ENCODE assay signal across 11 cellular contexts in the genomic region with DNA sequence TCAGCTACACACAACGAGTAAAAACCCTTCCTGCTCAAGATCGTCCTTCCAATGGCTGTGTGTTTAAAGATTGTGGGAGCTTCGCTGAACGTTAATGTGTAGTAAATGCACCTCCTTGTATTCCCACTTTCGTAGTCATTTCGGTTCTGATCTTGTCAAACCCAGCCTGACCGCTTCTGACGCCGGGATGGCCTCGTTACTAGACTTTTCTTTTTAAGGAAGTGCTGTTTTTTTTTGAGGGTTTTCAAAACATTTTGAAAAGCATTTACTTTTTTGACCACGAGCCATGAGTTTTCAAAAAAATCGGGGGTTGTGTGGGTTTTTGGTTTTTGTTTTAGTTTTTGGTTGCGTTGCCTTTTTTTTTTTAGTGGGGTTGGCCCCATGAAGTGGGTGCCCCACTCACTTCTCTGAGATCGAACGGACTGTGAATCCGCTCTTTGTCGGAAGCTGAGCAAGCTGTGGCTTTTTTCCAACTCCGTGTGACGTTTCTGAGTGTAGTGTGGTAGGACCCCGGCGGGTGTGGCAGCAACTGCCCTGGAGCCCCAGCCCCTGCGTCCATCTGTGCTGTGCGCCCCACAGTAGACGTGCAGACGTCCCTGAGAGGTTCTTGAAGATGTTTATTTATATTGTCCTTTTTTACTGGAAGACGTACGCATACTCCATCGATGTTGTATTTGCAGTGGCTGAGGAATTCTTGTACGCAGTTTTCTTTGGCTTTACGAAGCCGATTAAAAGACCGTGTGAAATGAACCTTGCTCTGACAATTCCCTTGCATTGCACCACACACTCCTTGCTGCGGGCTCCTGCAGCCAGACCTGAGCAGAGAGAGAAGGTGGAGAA. TPM values are rescaled to one million over a fixed set of nuclear protein-coding genes. Genes with fewer than 3 reads are reported as not detected.
DNase-seq lines count a peak whose midpoint lies in the region; ATAC-seq, FAIRE-seq and TF ChIP-seq lines count a peak whose summit lies in the region.
"Had no signal": no experiment of that assay in that cellular context is flagged by ENCODE, and none has a peak within 500 bp of the region (broad histone marks: within the 10 kb centered on the region; RNA-seq: fewer than 3 reads in every experiment).

No MANE protein-coding gene starts in this region.

- peaks cover 50% of the 10 kb centered on the region for H3K4me1 Mint-ChIP-seq in activated CD4-positive, alpha-beta T cell treated with anti-CD3 and anti-CD28 coated beads, Interleukin-2, amount 10 ng/mL, durations not matched to agents 24 days and 14 days
- H3K4me1 Mint-ChIP-seq in activated T-helper 1 cell treated with anti-CD3 and anti-CD28 coated beads, Interleukin-12 subunit alpha, Interleukin-12 subunit beta, Interleukin-2, Interleukin-4 antibody, amounts not matched to agents 30 ng/mL and 10 ng/mL and 1 ng/mL, durations not matched to agents 14 hours and 24 hours and 36 hours (ENCODE audit: low read depth), result peaks cover 44% of the 10 kb centered on the region

- WGBS in stomach, 5 donors, result 63 to 67% (median 66%) methylated on average over 33 of the region's 33 CpGs

- peak overlapping the region; percentile 34 for H3K27ac Mint-ChIP-seq in activated CD4-positive, alpha-beta T cell treated with anti-CD3 and anti-CD28 coated beads, Interleukin-2, amount 10 ng/mL, durations not matched to agents 24 days and 14 days
- H3K27ac Mint-ChIP-seq in activated T-helper 1 cell treated with anti-CD3 and anti-CD28 coated beads, Interleukin-12 subunit alpha, Interleukin-12 subunit beta, Interleukin-2, Interleukin-4 antibody, amounts not matched to agents 30 ng/mL and 10 ng/mL and 1 ng/mL, durations not matched to agents 14 hours and 24 hours and 36 hours, result peak overlapping the region; percentile 55

- no peaks in the 10 kb centered on the region for H3K9me3 ChIP-seq in stomach

- H3K4me1 ChIP-seq in stomach, result peaks cover 74 to 86% (median 83%) of the 10 kb centered on the region in 4 donors

- peaks cover 52% of the 10 kb centered on the region for H3K36me3 Mint-ChIP-seq in activated CD4-positive, alpha-beta T cell treated with anti-CD3 and anti-CD28 coated beads, Interleukin-2, amount 10 ng/mL, durations not matched to agents 24 days and 14 days (ENCODE audit: low read depth)
- H3K36me3 Mint-ChIP-seq in activated T-helper 1 cell treated with anti-CD3 and anti-CD28 coated beads, Interleukin-12 subunit alpha, Interleukin-12 subunit beta, Interleukin-2, Interleukin-4 antibody, amounts not matched to agents 30 ng/mL and 10 ng/mL and 1 ng/mL, durations not matched to agents 14 hours and 24 hours and 36 hours (ENCODE audit: low read depth), result peaks cover 49% of the 10 kb centered on the region

- TF ChIP-seq CTCF in stomach (IDR thresholded peaks at IDR 0.05), result no peak

- no peak for DNase-seq in activated CD4-positive, alpha-beta T cell treated with anti-CD3 and anti-CD28 coated beads, Interleukin-2, amount 10 ng/mL, durations not matched to agents 24 days and 14 days
- DNase-seq in activated CD4-positive, alpha-beta T cell treated with anti-CD3 and anti-CD28 coated beads for 4 hours, result no peak
- no peak for DNase-seq in activated T-helper 1 cell treated with anti-CD3 and anti-CD28 coated beads, Interleukin-12 subunit alpha, Interleukin-12 subunit beta, Interleukin-2, Interleukin-4 antibody, amounts not matched to agents 30 ng/mL and 10 ng/mL and 1 ng/mL, durations not matched to agents 14 hours and 24 hours and 36 hours (ENCODE audit: low spot score)
- DNase-seq in iris pigment epithelial cell (ENCODE audit: low read depth), result peak; percentile 53
- DNase-seq in stomach, result no peak
- no peak for DNase-seq in frontal cortex (ENCODE audit: low spot score in 2 of 2)
- DNase-seq: activated CD4-positive, alpha-beta T cell treated with anti-CD3 and anti-CD28 coated beads, Interleukin-2, amount 50 U/mL, for 4 hours; NCI-H2107 had no signal

- TF ChIP-seq POLR2A in stomach (IDR thresholded peaks at IDR 0.05), result no peak

- intact Hi-C loops in activated CD4-positive, alpha-beta T cell treated with anti-CD3 and anti-CD28 coated beads, Interleukin-2, amount 10 ng/mL, durations not matched to agents 24 days and 14 days (cut with micrococcal nuclease), result no loop called here
- intact Hi-C loops in activated T-helper 1 cell treated with anti-CD3 and anti-CD28 coated beads, Interleukin-12 subunit alpha, Interleukin-12 subunit beta, Interleukin-2, Interleukin-4 antibody, amounts not matched to agents 30 ng/mL and 10 ng/mL and 1 ng/mL, durations not matched to agents 14 hours and 24 hours and 36 hours (cut with micrococcal nuclease), result no loop called here
- intact Hi-C loops in stomach (cut with DNase I; ENCODE audit: low total_unique reads), result no loop called here

- peaks cover 44 to 56% (median 51%) of the 10 kb centered on the region in 4 donors for H3K36me3 ChIP-seq in stomach

- H3K27me3 ChIP-seq in stomach, result no peaks in the 10 kb centered on the region

- H3K4me3 ChIP-seq in stomach, result peak overlapping the region in 3 of 4 donors; percentile 62 to 88 (median 80)

- no peaks in the 10 kb centered on the region for H3K27me3 Mint-ChIP-seq in activated CD4-positive, alpha-beta T cell treated with anti-CD3 and anti-CD28 coated beads, Interleukin-2, amount 10 ng/mL, durations not matched to agents 24 days and 14 days
- no peaks in the 10 kb centered on the region for H3K27me3 Mint-ChIP-seq in activated T-helper 1 cell treated with anti-CD3 and anti-CD28 coated beads, Interleukin-12 subunit alpha, Interleukin-12 subunit beta, Interleukin-2, Interleukin-4 antibody, amounts not matched to agents 30 ng/mL and 10 ng/mL and 1 ng/mL, durations not matched to agents 14 hours and 24 hours and 36 hours (ENCODE audit: insufficient read depth)

- H3K4me3 Mint-ChIP-seq in activated CD4-positive, alpha-beta T cell treated with anti-CD3 and anti-CD28 coated beads, Interleukin-2, amount 10 ng/mL, durations not matched to agents 24 days and 14 days, result peak overlapping the region; percentile 64
- H3K4me3 Mint-ChIP-seq in activated T-helper 1 cell treated with anti-CD3 and anti-CD28 coated beads, Interleukin-12 subunit alpha, Interleukin-12 subunit beta, Interleukin-2, Interleukin-4 antibody, amounts not matched to agents 30 ng/mL and 10 ng/mL and 1 ng/mL, durations not matched to agents 14 hours and 24 hours and 36 hours, result peak overlapping the region; percentile 67

- FAIRE-seq in frontal cortex (lab: Jason Lieb, UNC), result no peak
- FAIRE-seq: GM18507 had no signal

- H3K9me3 Mint-ChIP-seq in activated CD4-positive, alpha-beta T cell treated with anti-CD3 and anti-CD28 coated beads, Interleukin-2, amount 10 ng/mL, durations not matched to agents 24 days and 14 days, result no peaks in the 10 kb centered on the region
- H3K9me3 Mint-ChIP-seq in activated T-helper 1 cell treated with anti-CD3 and anti-CD28 coated beads, Interleukin-12 subunit alpha, Interleukin-12 subunit beta, Interleukin-2, Interleukin-4 antibody, amounts not matched to agents 30 ng/mL and 10 ng/mL and 1 ng/mL, durations not matched to agents 14 hours and 24 hours and 36 hours, result no peaks in the 10 kb centered on the region

- no peak for TF ChIP-seq EP300 in stomach (IDR thresholded peaks at IDR 0.05)

- no peak for ATAC-seq in HG03280 (IDR thresholded peaks at IDR 0.05; ENCODE audit: unreplicated experiment)
- no peak for ATAC-seq in GM19324 (IDR thresholded peaks at IDR 0.05; ENCODE audit: low FRiP score, unreplicated experiment)

- peak overlapping the region in 4 of 5 donors; percentile 92 to 100 (median 98) for H3K27ac ChIP-seq in stomach

RNA-seq across cellular contexts. Expression of a gene that starts 2.7 kb away (rescaled TPM):
- total RNA-seq in activated CD4-positive, alpha-beta T cell treated with anti-CD3 and anti-CD28 coated beads, Interleukin-2, amount 10 ng/mL, durations not matched to agents 24 days and 14 days, result 115 and 126 TPM in 2 replicates
- total RNA-seq in activated T-helper 1 cell treated with anti-CD3 and anti-CD28 coated beads, Interleukin-12 subunit alpha, Interleukin-12 subunit beta, Interleukin-2, Interleukin-4 antibody, amounts not matched to agents 30 ng/mL and 10 ng/mL and 1 ng/mL, durations not matched to agents 14 hours and 24 hours and 36 hours, result 119 and 128 TPM in 2 replicates
- total RNA-seq in stomach (100 to 1,000 TPM in 2 of 5 donors, 10 to 100 TPM in 2, 1 to 10 TPM in 1; 6.2 to 240 (median 23.7) TPM), frontal cortex (8.6 TPM)
- 100 to 1,000 TPM in 1 of 3 donors, 10 to 100 TPM in 2; 75.8 to 102 (median 80.3) TPM for polyA plus RNA-seq in stomach

RNA-seq across cellular contexts. Expression of a gene that starts 3.5 kb away (rescaled TPM):
- 237 TPM in 2 replicates for total RNA-seq in activated CD4-positive, alpha-beta T cell treated with anti-CD3 and anti-CD28 coated beads, Interleukin-2, amount 10 ng/mL, durations not matched to agents 24 days and 14 days
- total RNA-seq in activated T-helper 1 cell treated with anti-CD3 and anti-CD28 coated beads, Interleukin-12 subunit alpha, Interleukin-12 subunit beta, Interleukin-2, Interleukin-4 antibody, amounts not matched to agents 30 ng/mL and 10 ng/mL and 1 ng/mL, durations not matched to agents 14 hours and 24 hours and 36 hours, result 245 and 256 TPM in 2 replicates
- total RNA-seq in stomach, result 100 to 1,000 TPM; 250 to 520 (median 327) TPM
- polyA plus RNA-seq in stomach, result 100 to 1,000 TPM; 307 to 686 (median 385) TPM
- total RNA-seq in frontal cortex, result 573 TPM

RNA-seq across cellular contexts. Expression of a gene that starts 13.0 kb away (rescaled TPM):
- not detected in 2 replicates for total RNA-seq in activated CD4-positive, alpha-beta T cell treated with anti-CD3 and anti-CD28 coated beads, Interleukin-2, amount 10 ng/mL, durations not matched to agents 24 days and 14 days
- total RNA-seq in activated T-helper 1 cell treated with anti-CD3 and anti-CD28 coated beads, Interleukin-12 subunit alpha, Interleukin-12 subunit beta, Interleukin-2, Interleukin-4 antibody, amounts not matched to agents 30 ng/mL and 10 ng/mL and 1 ng/mL, durations not matched to agents 14 hours and 24 hours and 36 hours, result not detected in 2 replicates
- 10 to 100 TPM in 1 of 5 donors, under 1 TPM in 1, not detected in 3; 0.55 to 21.1 TPM for total RNA-seq in stomach
- under 1 TPM in 1 of 3 donors, not detected in 2; 0.15 TPM for polyA plus RNA-seq in stomach
- total RNA-seq in frontal cortex, result 13.0 TPM

RNA-seq across cellular contexts. Expression of a gene that starts 24.3 kb away (rescaled TPM):
- 72.3 and 82.4 TPM in 2 replicates for total RNA-seq in activated CD4-positive, alpha-beta T cell treated with anti-CD3 and anti-CD28 coated beads, Interleukin-2, amount 10 ng/mL, durations not matched to agents 24 days and 14 days
- total RNA-seq in activated T-helper 1 cell treated with anti-CD3 and anti-CD28 coated beads, Interleukin-12 subunit alpha, Interleukin-12 subunit beta, Interleukin-2, Interleukin-4 antibody, amounts not matched to agents 30 ng/mL and 10 ng/mL and 1 ng/mL, durations not matched to agents 14 hours and 24 hours and 36 hours, result 87.6 and 91.6 TPM in 2 replicates
- total RNA-seq in stomach (100 to 1,000 TPM in 1 of 5 donors, 10 to 100 TPM in 4; 31.6 to 118 (median 54.6) TPM), frontal cortex (14.3 TPM)
- polyA plus RNA-seq in stomach, result 10 to 100 TPM; 17.0 to 29.2 (median 21.0) TPM

RNA-seq across cellular contexts. Expression of a gene that starts 31.1 kb away (rescaled TPM):
- total RNA-seq in activated CD4-positive, alpha-beta T cell treated with anti-CD3 and anti-CD28 coated beads, Interleukin-2, amount 10 ng/mL, durations not matched to agents 24 days and 14 days, result 254 and 269 TPM in 2 replicates
- 234 and 239 TPM in 2 replicates for total RNA-seq in activated T-helper 1 cell treated with anti-CD3 and anti-CD28 coated beads, Interleukin-12 subunit alpha, Interleukin-12 subunit beta, Interleukin-2, Interleukin-4 antibody, amounts not matched to agents 30 ng/mL and 10 ng/mL and 1 ng/mL, durations not matched to agents 14 hours and 24 hours and 36 hours
- total RNA-seq in stomach (100 to 1,000 TPM in 2 of 5 donors, 10 to 100 TPM in 3; 26.4 to 905 (median 37.9) TPM), frontal cortex (11.0 TPM)
- polyA plus RNA-seq in stomach, result 100 to 1,000 TPM; 355 to 508 (median 358) TPM
